In genomic region chr9:68817079-68817875, GRCh38 we compare ENCODE assay signal across 22 cellular contexts.
"Had no signal": no experiment of that assay in that cellular context is flagged by ENCODE, and none has a peak within 500 bp of the region (broad histone marks: within the 10 kb centered on the region; RNA-seq: fewer than 3 reads in every experiment).

No MANE protein-coding gene starts in this region.

- H3K4me3 ChIP-seq: esophagus squamous epithelium, ovary, prostate gland, sigmoid colon, smooth muscle cell, stomach, tibial nerve had no signal

- ATAC-seq: activated CD8-positive, alpha-beta T cell treated with anti-CD3 and anti-CD28 coated beads for 36 hours; activated naive CD8-positive, alpha-beta T cell treated with anti-CD3 and anti-CD28 coated beads, Interleukin-2, amount 50 U/mL, for 24 hours; naive thymus-derived CD4-positive, alpha-beta T cell; stimulated activated naive B cell treated with anti-CD40 and anti-IgM and Interleukin-4, amounts not matched to agents 10 μg/mL and 1 μg/mL and 100 μg/mL, for 72 hours had no signal

- H3K4me1 ChIP-seq: esophagus squamous epithelium, prostate gland, tibial nerve had no signal

- H3K9me3 ChIP-seq: esophagus squamous epithelium, ovary, prostate gland, sigmoid colon, stomach had no signal

- H3K36me3 ChIP-seq: esophagus squamous epithelium, ovary, prostate gland, sigmoid colon, stomach, tibial nerve had no signal

- H3K27me3 ChIP-seq: esophagus squamous epithelium, ovary, sigmoid colon, stomach, tibial nerve had no signal

- DNase-seq: activated B cell treated with CpG ODN at 0.5 μM for 24 hours; activated CD4-positive, alpha-beta T cell treated with anti-CD3 and anti-CD28 coated beads, Interleukin-2, amount 50 U/mL, for 1 hour; activated CD8-positive, alpha-beta T cell treated with anti-CD3 and anti-CD28 coated beads for 36 hours; activated naive CD8-positive, alpha-beta T cell treated with anti-CD3 and anti-CD28 coated beads, Interleukin-2, amount 50 U/mL, for 24 hours; activated T-cell treated with anti-CD3 and anti-CD28 coated beads, Interleukin-2, amount 50 U/mL, for 48 hours; amygdala; dermis blood vessel endothelial cell; effector CD4-positive, alpha-beta T cell; esophagus squamous epithelium; mammary epithelial cell; naive thymus-derived CD4-positive, alpha-beta T cell; ovary; retina; sigmoid colon; stimulated activated CD4-positive, alpha-beta T cell treated with anti-CD3 and anti-CD28 coated beads, Interleukin-1b, Interleukin-23, amount 100 ng/mL, for 48 hours; stimulated activated naive B cell treated with anti-CD40 and anti-IgM and Interleukin-4, amounts not matched to agents 10 μg/mL and 1 μg/mL and 100 μg/mL, for 72 hours; stomach; T-helper 2 cell had no signal

- H3K27ac ChIP-seq: epithelial cell of prostate, esophagus squamous epithelium, ovary, prostate gland, sigmoid colon, tibial nerve had no signal
